ENCODE assay signal across 38 cellular contexts in genomic region chr9:137860361-137860760, GRCh38. TPM values are rescaled to one million over a fixed set of nuclear protein-coding genes. Genes with fewer than 3 reads are reported as not detected.
"Had no signal": no experiment of that assay in that cellular context is flagged by ENCODE, and none has a peak within 500 bp of the region (broad histone marks: within the 10 kb centered on the region; RNA-seq: fewer than 3 reads in every experiment).

No MANE protein-coding gene starts in this region.

- H3K36me3 ChIP-seq: MG63 had no signal

- DNase-seq: Karpas-422, Kasumi-1, MG63, MM.1S, MV-4-11, NCI-H1048, NCI-H1092, NCI-H1092 treated with DMSO at 0.1 percent for 48 hours, NCI-H1105, NCI-H1105 treated with DMSO at 0.1 percent for 48 hours, NCI-H1417, NCI-H1417 treated with DMSO at 0.1 percent for 48 hours, NCI-H1436, NCI-H1436 treated with DMSO at 0.1 percent for 48 hours, NCI-H146, NCI-H1694, NCI-H1694 treated with DMSO at 0.1 percent for 48 hours, NCI-H187, NCI-H187 treated with DMSO at 0.1 percent for 48 hours, NCI-H1930, NCI-H2029, NCI-H2029 treated with DMSO at 0.1 percent for 48 hours, NCI-H2081, NCI-H2081 treated with DMSO at 0.1 percent for 48 hours, NCI-H2107, NCI-H2171, NCI-H2171 treated with DMSO at 0.1 percent for 48 hours, NCI-H2227 treated with DMSO at 0.1 percent for 48 hours, NCI-H226, NCI-H345, NCI-H446 treated with DMSO at 0.1 percent for 48 hours, NCI-H510A, NCI-H510A treated with DMSO at 0.1 percent for 48 hours, NCI-H524 had no signal

- H3K4me3 ChIP-seq: MG63 had no signal

RNA-seq across cellular contexts. Expression of gene CACNA1B, which starts 17.2 kb away (rescaled TPM):
- total RNA-seq: LHCN-M2, M059J, MCF 10A, NCI-H460 had no signal
